Comparison of ENCODE assay signal across 25 cellular contexts in genomic region chr20:19938421-19938787, GRCh38.
DNase-seq lines count a peak whose midpoint lies in the region; ATAC-seq and TF ChIP-seq lines count a peak whose summit lies in the region.
"Had no signal": no experiment of that assay in that cellular context is flagged by ENCODE, and none has a peak within 500 bp of the region (broad histone marks: within the 10 kb centered on the region; RNA-seq: fewer than 3 reads in every experiment).

No MANE protein-coding gene starts in this region.

- ATAC-seq in lower lobe of right lung (no peak), HG03354 (IDR thresholded peaks at IDR 0.05; ENCODE audit: poor library complexity, severe bottlenecking, unreplicated experiment) (no peak)
- ATAC-seq: gastroesophageal sphincter, left lung had no signal

- TF ChIP-seq POLR2A in breast epithelium (IDR thresholded peaks at IDR 0.05) = no peak
- TF ChIP-seq POLR2A in suprapubic skin (IDR thresholded peaks at IDR 0.05) = no peak

- H3K36me3 ChIP-seq in breast epithelium = no peaks in the 10 kb centered on the region
- H3K36me3 ChIP-seq in KMS-11 (ENCODE audit: insufficient read depth) = no peaks in the 10 kb centered on the region
- peaks cover 29% of the 10 kb centered on the region for H3K36me3 ChIP-seq in lower lobe of right lung
- peaks cover 8% of the 10 kb centered on the region for H3K36me3 ChIP-seq in suprapubic skin
- H3K36me3 ChIP-seq: BE2C had no signal

- no peaks in the 10 kb centered on the region for H4K20me1 ChIP-seq in KMS-11 (ENCODE audit: insufficient read depth)

- CTCF ChIA-PET in MCF 10A (lab: Yijun Ruan, JAX) = interaction anchor here (1.0 kb wide), 2 partner anchors 37 to 38 kb away, joined by 3 to 5 read pairs; no protein-coding TSS in a partner anchor

- peaks cover 15% of the 10 kb centered on the region for H3K4me1 Mint-ChIP-seq in MCF 10A (ENCODE audit: insufficient read depth, unreplicated experiment)

- WGBS in suprapubic skin = 95% methylated on average over 2 of the region's 2 CpGs

- intact Hi-C loops in breast epithelium (cut with DNase I; ENCODE audit: low total_unique reads) = no loop called here
- intact Hi-C loops in MCF 10A (cut with micrococcal nuclease) = no loop called here
- intact Hi-C loops in lower lobe of right lung (cut with DNase I) = no loop called here

- no peak overlapping the region for H3K27ac Mint-ChIP-seq in MCF 10A (ENCODE audit: low read depth, unreplicated experiment)

- H3K27me3 Mint-ChIP-seq in MCF 10A (ENCODE audit: insufficient read depth, unreplicated experiment) = no peaks in the 10 kb centered on the region

- POLR2A ChIA-PET in MCF 10A (lab: Yijun Ruan, JAX) = interaction anchor here (0.6 to 2.5 kb wide), 3 partner anchors 56 to 79 kb away, joined by 3 to 6 read pairs (median 3); partner anchors contain the start of gene NAA20

- H3K4me1 ChIP-seq in breast epithelium = peaks cover 12 to 19% of the 10 kb centered on the region in 2 donors
- H3K4me1 ChIP-seq in KMS-11 (ENCODE audit: low read depth, poor library complexity, severe bottlenecking) = peaks cover 16% of the 10 kb centered on the region
- H3K4me1 ChIP-seq in lower lobe of right lung = peaks cover 95% of the 10 kb centered on the region
- H3K4me1 ChIP-seq in suprapubic skin = peaks cover 89% of the 10 kb centered on the region
- H3K4me1 ChIP-seq: BE2C had no signal

- H3K9ac ChIP-seq in KMS-11 = no peak overlapping the region

- H2AFZ ChIP-seq in KMS-11 (ENCODE audit: low read depth) = no peak overlapping the region

- no peak for TF ChIP-seq EP300 in suprapubic skin (IDR thresholded peaks at IDR 0.05)

- H3K36me3 Mint-ChIP-seq in MCF 10A (ENCODE audit: insufficient read depth, unreplicated experiment) = peaks cover 6% of the 10 kb centered on the region
- H3K36me3 Mint-ChIP-seq: IgD-negative memory B cell had no signal

- H3K4me3 Mint-ChIP-seq in MCF 10A (ENCODE audit: unreplicated experiment) = no peak overlapping the region
- H3K4me3 Mint-ChIP-seq: neural crest cell had no signal

- H3K9me3 Mint-ChIP-seq in MCF 10A (ENCODE audit: unreplicated experiment) = no peaks in the 10 kb centered on the region
- H3K9me3 Mint-ChIP-seq: IgD-negative memory B cell, neural crest cell had no signal

- no peaks in the 10 kb centered on the region for H3K9me3 ChIP-seq in breast epithelium
- H3K9me3 ChIP-seq in lower lobe of right lung = no peaks in the 10 kb centered on the region
- no peaks in the 10 kb centered on the region for H3K9me3 ChIP-seq in suprapubic skin
- H3K9me3 ChIP-seq: BE2C, gastroesophageal sphincter, left lung, Peyer's patch, sigmoid colon, thoracic aorta, vagina had no signal

- DNase-seq in breast epithelium (ENCODE audit: low spot score in 2 of 2) (no peak), MCF 10A (ENCODE audit: unreplicated experiment) (no peak), lower lobe of right lung (no peak), suprapubic skin (ENCODE audit: low spot score in 2 of 2) (no peak), NCI-H1092 treated with DMSO at 0.1 percent for 48 hours (lab: John Stamatoyannopoulos, UW) (no peak), NCI-H82 (lab: John Stamatoyannopoulos, UW) (no peak)
- DNase-seq: BE2C; Calu3; caudate nucleus; dermis blood vessel endothelial cell; left lung; NCI-H1105; NCI-H1930; NCI-H526 treated with DMSO at 0.1 percent for 48 hours; Peyer's patch; SIG-M5; sigmoid colon; stimulated activated CD4-positive, alpha-beta T cell treated with anti-CD3 and anti-CD28 coated beads, Interleukin-4, amount 100 ng/mL, for 4 hours had no signal

- TF ChIP-seq CTCF in breast epithelium (IDR thresholded peaks at IDR 0.05) (no peak), MCF 10A (IDR thresholded peaks at IDR 0.05; ENCODE audit: unreplicated experiment) (no peak), KMS-11 (conservative IDR thresholded peaks at IDR 0.05; ENCODE audit: low read depth, low read length) (no peak), lower lobe of right lung (IDR thresholded peaks at IDR 0.05) (no peak), suprapubic skin (IDR thresholded peaks at IDR 0.05) (no peak)

- peak overlapping the region; percentile 94 to 97 for H3K27ac ChIP-seq in breast epithelium
- H3K27ac ChIP-seq in KMS-11 = no peak overlapping the region
- H3K27ac ChIP-seq in lower lobe of right lung = peak overlapping the region; percentile 88
- H3K27ac ChIP-seq in suprapubic skin = peak overlapping the region; percentile 93
- H3K27ac ChIP-seq: Peyer's patch had no signal

- peak overlapping the region; percentile 54 for H3K4me2 ChIP-seq in KMS-11

- no peak overlapping the region for H3K4me3 ChIP-seq in breast epithelium
- no peak overlapping the region for H3K4me3 ChIP-seq in KMS-11 (IDR thresholded peaks at IDR 0.05; ENCODE audit: insufficient read depth, low read depth, low read length)
- H3K4me3 ChIP-seq in lower lobe of right lung = no peak overlapping the region
- no peak overlapping the region for H3K4me3 ChIP-seq in suprapubic skin
- H3K4me3 ChIP-seq: Peyer's patch, sigmoid colon, thoracic aorta, vagina had no signal

- BruUV-seq in MCF 10A (replicated peaks; lab: Mats Ljungman, UMichigan) = no TSS peak

- no peaks in the 10 kb centered on the region for H3K79me2 ChIP-seq in KMS-11 (ENCODE audit: insufficient read depth, low read depth)

- no peaks in the 10 kb centered on the region for H3K27me3 ChIP-seq in breast epithelium
- no peaks in the 10 kb centered on the region for H3K27me3 ChIP-seq in KMS-11 (ENCODE audit: insufficient read depth, low read depth)
- no peaks in the 10 kb centered on the region for H3K27me3 ChIP-seq in lower lobe of right lung (ENCODE audit: low read depth)
- no peaks in the 10 kb centered on the region for H3K27me3 ChIP-seq in suprapubic skin
- H3K27me3 ChIP-seq: gastroesophageal sphincter, left lung, Peyer's patch, sigmoid colon, vagina had no signal
